ENCODE assay signal across 1 cellular context in the genomic region with DNA sequence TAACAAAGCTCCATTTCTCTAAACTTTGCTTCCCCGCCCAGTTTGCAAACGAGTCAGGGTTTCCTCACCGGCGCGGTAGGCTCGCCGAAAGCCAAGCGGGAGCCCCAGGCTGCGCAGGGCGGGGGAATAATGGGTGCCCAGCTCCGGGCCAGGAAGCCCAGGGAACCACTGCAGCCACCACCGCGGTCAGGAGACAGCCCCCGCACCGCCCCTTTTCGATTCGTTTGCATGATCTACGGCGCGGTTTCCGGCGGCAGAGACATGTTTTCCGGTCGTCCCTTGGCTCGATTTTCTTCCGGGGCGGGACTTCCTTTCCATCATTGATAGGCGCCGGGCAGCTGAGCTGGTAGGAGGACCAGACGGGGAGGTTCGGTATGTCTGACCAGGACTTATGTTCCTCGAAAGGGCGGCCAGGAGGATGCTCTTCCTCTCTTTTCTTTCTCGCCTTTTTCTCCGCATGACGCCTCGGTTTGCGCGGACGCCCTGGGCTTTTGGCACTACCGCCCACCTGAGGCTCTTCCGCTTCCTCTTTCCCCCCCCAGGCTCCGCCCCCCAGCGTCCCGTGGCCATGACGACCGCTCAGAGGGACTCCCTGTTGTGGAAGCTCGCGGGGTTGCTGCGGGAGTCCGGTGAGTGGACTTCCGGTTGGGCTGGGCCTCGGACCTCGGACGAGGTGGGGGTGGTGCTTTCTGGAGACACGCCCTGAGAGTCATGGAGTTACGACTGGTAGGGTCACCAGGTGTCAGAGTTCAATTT.
A peak's percentile ranks its signal among the peaks of the same experiment; 100 is the strongest.
TF ChIP-seq lines count a peak whose summit lies in the region.

A gene with protein sequence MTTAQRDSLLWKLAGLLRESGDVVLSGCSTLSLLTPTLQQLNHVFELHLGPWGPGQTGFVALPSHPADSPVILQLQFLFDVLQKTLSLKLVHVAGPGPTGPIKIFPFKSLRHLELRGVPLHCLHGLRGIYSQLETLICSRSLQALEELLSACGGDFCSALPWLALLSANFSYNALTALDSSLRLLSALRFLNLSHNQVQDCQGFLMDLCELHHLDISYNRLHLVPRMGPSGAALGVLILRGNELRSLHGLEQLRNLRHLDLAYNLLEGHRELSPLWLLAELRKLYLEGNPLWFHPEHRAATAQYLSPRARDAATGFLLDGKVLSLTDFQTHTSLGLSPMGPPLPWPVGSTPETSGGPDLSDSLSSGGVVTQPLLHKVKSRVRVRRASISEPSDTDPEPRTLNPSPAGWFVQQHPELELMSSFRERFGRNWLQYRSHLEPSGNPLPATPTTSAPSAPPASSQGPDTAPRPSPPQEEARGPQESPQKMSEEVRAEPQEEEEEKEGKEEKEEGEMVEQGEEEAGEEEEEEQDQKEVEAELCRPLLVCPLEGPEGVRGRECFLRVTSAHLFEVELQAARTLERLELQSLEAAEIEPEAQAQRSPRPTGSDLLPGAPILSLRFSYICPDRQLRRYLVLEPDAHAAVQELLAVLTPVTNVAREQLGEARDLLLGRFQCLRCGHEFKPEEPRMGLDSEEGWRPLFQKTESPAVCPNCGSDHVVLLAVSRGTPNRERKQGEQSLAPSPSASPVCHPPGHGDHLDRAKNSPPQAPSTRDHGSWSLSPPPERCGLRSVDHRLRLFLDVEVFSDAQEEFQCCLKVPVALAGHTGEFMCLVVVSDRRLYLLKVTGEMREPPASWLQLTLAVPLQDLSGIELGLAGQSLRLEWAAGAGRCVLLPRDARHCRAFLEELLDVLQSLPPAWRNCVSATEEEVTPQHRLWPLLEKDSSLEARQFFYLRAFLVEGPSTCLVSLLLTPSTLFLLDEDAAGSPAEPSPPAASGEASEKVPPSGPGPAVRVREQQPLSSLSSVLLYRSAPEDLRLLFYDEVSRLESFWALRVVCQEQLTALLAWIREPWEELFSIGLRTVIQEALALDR (plus strand): TSS at position 306 of the 756 bp plus-strand sequence. CDS start 263 bp downstream, at position 569.

TF ChIP-seq in HepG2, 621 proteins besides CTCF, POLR2A, EP300 and RAD21 (continued from another document and continues in another):
- TF ChIP-seq ZNF737 (CRISPR knock-in tag; IDR thresholded peaks at IDR 0.05; ENCODE audit: borderline replicate concordance) (no peak), ZNF180 (CRISPR knock-in tag; IDR thresholded peaks at IDR 0.05; ENCODE audit: borderline replicate concordance, low read depth) (0 out of 2 replicates have a peak, but pooled peaks have one; percentile 63), ZMYM3 (CRISPR knock-in tag; IDR thresholded peaks at IDR 0.05) (0 out of 2 replicates have a peak, but pooled peaks have one; percentile 20), KDM1A (CRISPR knock-in tag; IDR thresholded peaks at IDR 0.05) (no peak), CREB1 (IDR thresholded peaks at IDR 0.05) (peak; percentile 78), CREB1 (CRISPR knock-in tag; IDR thresholded peaks at IDR 0.05) (peak; percentile 97), MEIS1 (CRISPR knock-in tag; IDR thresholded peaks at IDR 0.05; ENCODE audit: borderline replicate concordance) (peak; percentile 66; the same call in 1 of the 2 replicates), ZKSCAN8 (CRISPR knock-in tag; IDR thresholded peaks at IDR 0.05; ENCODE audit: borderline replicate concordance) (peak; percentile 72; the same call in 1 of the 2 replicates), AHR (CRISPR knock-in tag; IDR thresholded peaks at IDR 0.05) (peak; percentile 75), NONO (IDR thresholded peaks at IDR 0.05) (no peak), NONO (CRISPR knock-in tag; conservative IDR thresholded peaks at IDR 0.05) (peak; percentile 94), TAF1 (CRISPR knock-in tag; IDR thresholded peaks at IDR 0.05) (peak; percentile 93), RELA (CRISPR knock-in tag; IDR thresholded peaks at IDR 0.05) (no peak), RXRB (CRISPR knock-in tag; IDR thresholded peaks at IDR 0.05; ENCODE audit: borderline replicate concordance) (peak; percentile 65; the same call in 1 of the 2 replicates), SRF (IDR thresholded peaks at IDR 0.05; ENCODE audit: low read depth, low read length) (peak; percentile 15; the same call in 1 of the 2 replicates), ZSCAN20 (CRISPR knock-in tag; IDR thresholded peaks at IDR 0.05; ENCODE audit: borderline replicate concordance) (peak; percentile 70; the same call in 1 of the 2 replicates), CCDC6 (CRISPR knock-in tag; IDR thresholded peaks at IDR 0.05) (no peak), DPF2 (CRISPR knock-in tag; IDR thresholded peaks at IDR 0.05; ENCODE audit: borderline replicate concordance, low read depth) (no peak), ZFP37 (CRISPR knock-in tag; IDR thresholded peaks at IDR 0.05; ENCODE audit: borderline replicate concordance) (no peak), ZNF550 (CRISPR knock-in tag; IDR thresholded peaks at IDR 0.05; ENCODE audit: borderline replicate concordance) (no peak), ZFP90 (CRISPR knock-in tag; IDR thresholded peaks at IDR 0.05; ENCODE audit: borderline replicate concordance) (0 out of 2 replicates have a peak, but pooled peaks have one; percentile 59)
- TF ChIP-seq, protein P1, sequence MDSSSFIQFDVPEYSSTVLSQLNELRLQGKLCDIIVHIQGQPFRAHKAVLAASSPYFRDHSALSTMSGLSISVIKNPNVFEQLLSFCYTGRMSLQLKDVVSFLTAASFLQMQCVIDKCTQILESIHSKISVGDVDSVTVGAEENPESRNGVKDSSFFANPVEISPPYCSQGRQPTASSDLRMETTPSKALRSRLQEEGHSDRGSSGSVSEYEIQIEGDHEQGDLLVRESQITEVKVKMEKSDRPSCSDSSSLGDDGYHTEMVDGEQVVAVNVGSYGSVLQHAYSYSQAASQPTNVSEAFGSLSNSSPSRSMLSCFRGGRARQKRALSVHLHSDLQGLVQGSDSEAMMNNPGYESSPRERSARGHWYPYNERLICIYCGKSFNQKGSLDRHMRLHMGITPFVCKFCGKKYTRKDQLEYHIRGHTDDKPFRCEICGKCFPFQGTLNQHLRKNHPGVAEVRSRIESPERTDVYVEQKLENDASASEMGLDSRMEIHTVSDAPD (CRISPR knock-in tag; IDR thresholded peaks at IDR 0.05), result no peak; the same call in 1 of the 2 replicates
- TF ChIP-seq, protein P2, sequence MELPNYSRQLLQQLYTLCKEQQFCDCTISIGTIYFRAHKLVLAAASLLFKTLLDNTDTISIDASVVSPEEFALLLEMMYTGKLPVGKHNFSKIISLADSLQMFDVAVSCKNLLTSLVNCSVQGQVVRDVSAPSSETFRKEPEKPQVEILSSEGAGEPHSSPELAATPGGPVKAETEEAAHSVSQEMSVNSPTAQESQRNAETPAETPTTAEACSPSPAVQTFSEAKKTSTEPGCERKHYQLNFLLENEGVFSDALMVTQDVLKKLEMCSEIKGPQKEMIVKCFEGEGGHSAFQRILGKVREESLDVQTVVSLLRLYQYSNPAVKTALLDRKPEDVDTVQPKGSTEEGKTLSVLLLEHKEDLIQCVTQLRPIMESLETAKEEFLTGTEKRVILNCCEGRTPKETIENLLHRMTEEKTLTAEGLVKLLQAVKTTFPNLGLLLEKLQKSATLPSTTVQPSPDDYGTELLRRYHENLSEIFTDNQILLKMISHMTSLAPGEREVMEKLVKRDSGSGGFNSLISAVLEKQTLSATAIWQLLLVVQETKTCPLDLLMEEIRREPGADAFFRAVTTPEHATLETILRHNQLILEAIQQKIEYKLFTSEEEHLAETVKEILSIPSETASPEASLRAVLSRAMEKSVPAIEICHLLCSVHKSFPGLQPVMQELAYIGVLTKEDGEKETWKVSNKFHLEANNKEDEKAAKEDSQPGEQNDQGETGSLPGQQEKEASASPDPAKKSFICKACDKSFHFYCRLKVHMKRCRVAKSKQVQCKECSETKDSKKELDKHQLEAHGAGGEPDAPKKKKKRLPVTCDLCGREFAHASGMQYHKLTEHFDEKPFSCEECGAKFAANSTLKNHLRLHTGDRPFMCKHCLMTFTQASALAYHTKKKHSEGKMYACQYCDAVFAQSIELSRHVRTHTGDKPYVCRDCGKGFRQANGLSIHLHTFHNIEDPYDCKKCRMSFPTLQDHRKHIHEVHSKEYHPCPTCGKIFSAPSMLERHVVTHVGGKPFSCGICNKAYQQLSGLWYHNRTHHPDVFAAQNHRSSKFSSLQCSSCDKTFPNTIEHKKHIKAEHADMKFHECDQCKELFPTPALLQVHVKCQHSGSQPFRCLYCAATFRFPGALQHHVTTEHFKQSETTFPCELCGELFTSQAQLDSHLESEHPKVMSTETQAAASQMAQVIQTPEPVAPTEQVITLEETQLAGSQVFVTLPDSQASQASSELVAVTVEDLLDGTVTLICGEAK (IDR thresholded peaks at IDR 0.05), result peak; percentile 80
- TF ChIP-seq, protein P2 (CRISPR knock-in tag; IDR thresholded peaks at IDR 0.05), result peak; percentile 76; the same call in 1 of the 2 replicates
- TF ChIP-seq, protein P3, sequence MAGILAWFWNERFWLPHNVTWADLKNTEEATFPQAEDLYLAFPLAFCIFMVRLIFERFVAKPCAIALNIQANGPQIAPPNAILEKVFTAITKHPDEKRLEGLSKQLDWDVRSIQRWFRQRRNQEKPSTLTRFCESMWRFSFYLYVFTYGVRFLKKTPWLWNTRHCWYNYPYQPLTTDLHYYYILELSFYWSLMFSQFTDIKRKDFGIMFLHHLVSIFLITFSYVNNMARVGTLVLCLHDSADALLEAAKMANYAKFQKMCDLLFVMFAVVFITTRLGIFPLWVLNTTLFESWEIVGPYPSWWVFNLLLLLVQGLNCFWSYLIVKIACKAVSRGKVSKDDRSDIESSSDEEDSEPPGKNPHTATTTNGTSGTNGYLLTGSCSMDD (CRISPR knock-in tag; IDR thresholded peaks at IDR 0.05), result no peak
- TF ChIP-seq, protein P4, sequence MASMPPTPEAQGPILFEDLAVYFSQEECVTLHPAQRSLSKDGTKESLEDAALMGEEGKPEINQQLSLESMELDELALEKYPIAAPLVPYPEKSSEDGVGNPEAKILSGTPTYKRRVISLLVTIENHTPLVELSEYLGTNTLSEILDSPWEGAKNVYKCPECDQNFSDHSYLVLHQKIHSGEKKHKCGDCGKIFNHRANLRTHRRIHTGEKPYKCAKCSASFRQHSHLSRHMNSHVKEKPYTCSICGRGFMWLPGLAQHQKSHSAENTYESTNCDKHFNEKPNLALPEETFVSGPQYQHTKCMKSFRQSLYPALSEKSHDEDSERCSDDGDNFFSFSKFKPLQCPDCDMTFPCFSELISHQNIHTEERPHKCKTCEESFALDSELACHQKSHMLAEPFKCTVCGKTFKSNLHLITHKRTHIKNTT (CRISPR knock-in tag; IDR thresholded peaks at IDR 0.05), result no peak
- TF ChIP-seq, protein P5, sequence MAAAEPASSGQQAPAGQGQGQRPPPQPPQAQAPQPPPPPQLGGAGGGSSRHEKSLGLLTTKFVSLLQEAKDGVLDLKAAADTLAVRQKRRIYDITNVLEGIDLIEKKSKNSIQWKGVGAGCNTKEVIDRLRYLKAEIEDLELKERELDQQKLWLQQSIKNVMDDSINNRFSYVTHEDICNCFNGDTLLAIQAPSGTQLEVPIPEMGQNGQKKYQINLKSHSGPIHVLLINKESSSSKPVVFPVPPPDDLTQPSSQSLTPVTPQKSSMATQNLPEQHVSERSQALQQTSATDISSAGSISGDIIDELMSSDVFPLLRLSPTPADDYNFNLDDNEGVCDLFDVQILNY (CRISPR knock-in tag; conservative IDR thresholded peaks at IDR 0.05), result no peak
- TF ChIP-seq, protein P6, sequence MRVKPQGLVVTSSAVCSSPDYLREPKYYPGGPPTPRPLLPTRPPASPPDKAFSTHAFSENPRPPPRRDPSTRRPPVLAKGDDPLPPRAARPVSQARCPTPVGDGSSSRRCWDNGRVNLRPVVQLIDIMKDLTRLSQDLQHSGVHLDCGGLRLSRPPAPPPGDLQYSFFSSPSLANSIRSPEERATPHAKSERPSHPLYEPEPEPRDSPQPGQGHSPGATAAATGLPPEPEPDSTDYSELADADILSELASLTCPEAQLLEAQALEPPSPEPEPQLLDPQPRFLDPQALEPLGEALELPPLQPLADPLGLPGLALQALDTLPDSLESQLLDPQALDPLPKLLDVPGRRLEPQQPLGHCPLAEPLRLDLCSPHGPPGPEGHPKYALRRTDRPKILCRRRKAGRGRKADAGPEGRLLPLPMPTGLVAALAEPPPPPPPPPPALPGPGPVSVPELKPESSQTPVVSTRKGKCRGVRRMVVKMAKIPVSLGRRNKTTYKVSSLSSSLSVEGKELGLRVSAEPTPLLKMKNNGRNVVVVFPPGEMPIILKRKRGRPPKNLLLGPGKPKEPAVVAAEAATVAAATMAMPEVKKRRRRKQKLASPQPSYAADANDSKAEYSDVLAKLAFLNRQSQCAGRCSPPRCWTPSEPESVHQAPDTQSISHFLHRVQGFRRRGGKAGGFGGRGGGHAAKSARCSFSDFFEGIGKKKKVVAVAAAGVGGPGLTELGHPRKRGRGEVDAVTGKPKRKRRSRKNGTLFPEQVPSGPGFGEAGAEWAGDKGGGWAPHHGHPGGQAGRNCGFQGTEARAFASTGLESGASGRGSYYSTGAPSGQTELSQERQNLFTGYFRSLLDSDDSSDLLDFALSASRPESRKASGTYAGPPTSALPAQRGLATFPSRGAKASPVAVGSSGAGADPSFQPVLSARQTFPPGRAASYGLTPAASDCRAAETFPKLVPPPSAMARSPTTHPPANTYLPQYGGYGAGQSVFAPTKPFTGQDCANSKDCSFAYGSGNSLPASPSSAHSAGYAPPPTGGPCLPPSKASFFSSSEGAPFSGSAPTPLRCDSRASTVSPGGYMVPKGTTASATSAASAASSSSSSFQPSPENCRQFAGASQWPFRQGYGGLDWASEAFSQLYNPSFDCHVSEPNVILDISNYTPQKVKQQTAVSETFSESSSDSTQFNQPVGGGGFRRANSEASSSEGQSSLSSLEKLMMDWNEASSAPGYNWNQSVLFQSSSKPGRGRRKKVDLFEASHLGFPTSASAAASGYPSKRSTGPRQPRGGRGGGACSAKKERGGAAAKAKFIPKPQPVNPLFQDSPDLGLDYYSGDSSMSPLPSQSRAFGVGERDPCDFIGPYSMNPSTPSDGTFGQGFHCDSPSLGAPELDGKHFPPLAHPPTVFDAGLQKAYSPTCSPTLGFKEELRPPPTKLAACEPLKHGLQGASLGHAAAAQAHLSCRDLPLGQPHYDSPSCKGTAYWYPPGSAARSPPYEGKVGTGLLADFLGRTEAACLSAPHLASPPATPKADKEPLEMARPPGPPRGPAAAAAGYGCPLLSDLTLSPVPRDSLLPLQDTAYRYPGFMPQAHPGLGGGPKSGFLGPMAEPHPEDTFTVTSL (CRISPR knock-in tag; IDR thresholded peaks at IDR 0.05; ENCODE audit: borderline replicate concordance), result peak; percentile 58; the same call in 1 of the 2 replicates
